Comparison of ENCODE assay signal across 8 cellular contexts in genomic region chr14:89955022-89955414, GRCh38. TPM values are rescaled to one million over a fixed set of nuclear protein-coding genes. Genes with fewer than 3 reads are reported as not detected.
A peak's percentile ranks its signal among the peaks of the same experiment; 100 is the strongest.
DNase-seq lines count a peak whose midpoint lies in the region; ATAC-seq and TF ChIP-seq lines count a peak whose summit lies in the region.

No MANE protein-coding gene starts in this region.

- H3K4me1 ChIP-seq in thymus (ENCODE audit: control insufficient read depth, insufficient read depth, low read length): peaks cover 15% of the 10 kb centered on the region

- H3K27me3 ChIP-seq in CD4-positive, alpha-beta T cell (ENCODE audit: control insufficient read depth, insufficient read depth, low read length): no peaks in the 10 kb centered on the region
- no peaks in the 10 kb centered on the region for H3K27me3 ChIP-seq in thymus (ENCODE audit: control insufficient read depth, insufficient read depth)

- no peak for ATAC-seq in CD4-positive, alpha-beta T cell (ENCODE audit: poor library complexity)
- ATAC-seq in HG02840 (IDR thresholded peaks at IDR 0.05; ENCODE audit: low FRiP score, unreplicated experiment) (peak; percentile 3), left lobe of liver (peak; percentile 5)

- WGBS in thymus: 3% methylated on average over 8 of the region's 8 CpGs

- H3K36me3 Mint-ChIP-seq in CD4-positive, alpha-beta T cell (ENCODE audit: low read depth): peaks cover 41% of the 10 kb centered on the region

- H3K4me1 Mint-ChIP-seq in CD4-positive, alpha-beta T cell (ENCODE audit: low read depth): peaks cover 46% of the 10 kb centered on the region

- no peaks in the 10 kb centered on the region for H3K9me3 Mint-ChIP-seq in CD4-positive, alpha-beta T cell

- intact Hi-C loops in CD4-positive, alpha-beta T cell (cut with DNase I, micrococcal nuclease): loop anchor here (1.0 to 10.0 kb wide), 11 partner anchors 302 to 1390 kb away; partner anchors contain the start of genes FOXN3 (in 2 of the 2), EML5 (in 1 of the 2), NRDE2 (in 1 of the 2) and PSMC1 (in 1 of the 2)

- H3K27ac Mint-ChIP-seq in CD4-positive, alpha-beta T cell: peak overlapping the region; percentile 99

- peak overlapping the region; percentile 85 for H3K4me3 ChIP-seq in thymus (ENCODE audit: low read length)

- peak overlapping the region; percentile 88 for H3K4me3 Mint-ChIP-seq in CD4-positive, alpha-beta T cell

- no peak for TF ChIP-seq CTCF in CD4-positive, alpha-beta T cell (IDR thresholded peaks at IDR 0.05)

- CTCF ChIA-PET in CD4-positive, alpha-beta T cell (lab: Charles Lee): interaction anchor here (2.8 to 3.5 kb wide), 2 partner anchors 16 to 18 kb away, joined by 14 to 21 read pairs; no protein-coding TSS in a partner anchor

- POLR2A ChIA-PET in CD4-positive, alpha-beta T cell (lab: Charles Lee): interaction anchor here (0.6 to 2.2 kb wide), 6 partner anchors 18 to 803 kb away, joined by 3 to 16 read pairs (median 7); no protein-coding TSS in a partner anchor

- peaks cover 16% of the 10 kb centered on the region for H3K36me3 ChIP-seq in thymus (ENCODE audit: control insufficient read depth, insufficient read depth)

- no peak overlapping the region for H3K27ac ChIP-seq in CD4-positive, alpha-beta T cell (ENCODE audit: low read depth, low read length)
- H3K27ac ChIP-seq in angular gyrus (ENCODE audit: low read depth, low read length): peak overlapping the region; percentile 31
- H3K27ac ChIP-seq in thymus (ENCODE audit: low read depth): peak overlapping the region; percentile 36

- no peaks in the 10 kb centered on the region for H3K27me3 Mint-ChIP-seq in CD4-positive, alpha-beta T cell

- DNase-seq in CD4-positive, alpha-beta T cell: no peak
- no peak for DNase-seq in left lobe of liver (ENCODE audit: low spot score)
- no peak for DNase-seq in mesenteric fat pad (ENCODE audit: low spot score)
- no peak for DNase-seq in NCI-H146 treated with DMSO at 0.1 percent for 48 hours (lab: John Stamatoyannopoulos, UW; ENCODE audit: unreplicated experiment)
- no peak for DNase-seq in RPMI8226

- no peaks in the 10 kb centered on the region for H3K9me3 ChIP-seq in CD4-positive, alpha-beta T cell (ENCODE audit: control insufficient read depth, low read length)
- peaks cover 2% of the 10 kb centered on the region for H3K9me3 ChIP-seq in thymus (ENCODE audit: control insufficient read depth)

RNA-seq across cellular contexts. Expression of gene EFCAB11, which starts 0.5 kb away (rescaled TPM):
- under 1 TPM; 0.36 to 0.47 TPM for total RNA-seq in CD4-positive, alpha-beta T cell
- 1.2 TPM for total RNA-seq in left lobe of liver
- 5.6 TPM for polyA plus RNA-seq in thymus
- total RNA-seq in mesenteric fat pad: 6.1 TPM

RNA-seq across cellular contexts. Expression of gene TDP1, which starts 0.7 kb away (rescaled TPM):
- 10 to 100 TPM; 51.9 to 59.8 TPM for total RNA-seq in CD4-positive, alpha-beta T cell
- total RNA-seq in left lobe of liver: 4.6 TPM
- polyA plus RNA-seq in thymus: 12.5 TPM
- 13.6 TPM for total RNA-seq in mesenteric fat pad
